Comparison of ENCODE assay signal across 2 cellular contexts in genomic region chr9:116633444-116633843, GRCh38.
TF ChIP-seq lines count a peak whose summit lies in the region.

No MANE protein-coding gene starts in this region.

TF ChIP-seq in SK-N-SH, 30 proteins besides CTCF, POLR2A, EP300 and RAD21 (continued from another document):
- TF ChIP-seq MAX (IDR thresholded peaks at IDR 0.05; ENCODE audit: low read depth) (no peak), REST (IDR thresholded peaks at IDR 0.05; ENCODE audit: low read depth, low read length) (no peak), JUND (IDR thresholded peaks at IDR 0.05) (no peak), FOXM1 (IDR thresholded peaks at IDR 0.05; ENCODE audit: low read depth) (no peak), YY1 (IDR thresholded peaks at IDR 0.05; ENCODE audit: low read depth) (no peak), FOXJ3 (CRISPR knock-in tag; IDR thresholded peaks at IDR 0.05) (no peak), PBX3 (IDR thresholded peaks at IDR 0.05) (no peak), RXRA (IDR thresholded peaks at IDR 0.05; ENCODE audit: borderline replicate concordance, low read depth) (no peak), SIN3A (IDR thresholded peaks at IDR 0.05; ENCODE audit: borderline replicate concordance, low read depth, low read length) (no peak), POLR2AphosphoS5 (IDR thresholded peaks at IDR 0.05; ENCODE audit: low read depth, low read length) (no peak), MEF2A (IDR thresholded peaks at IDR 0.05; ENCODE audit: borderline replicate concordance, low read depth) (no peak), NRF1 (IDR thresholded peaks at IDR 0.05; ENCODE audit: low read depth, low read length) (no peak), RCOR1 (IDR thresholded peaks at IDR 0.05; ENCODE audit: low read length) (no peak)

TF ChIP-seq in SK-N-SH treated with all-trans-retinoic acid at 6 μM for 48 hours, 23 proteins besides CTCF, POLR2A, EP300 and RAD21 (continued from another document):
- TF ChIP-seq CREB5 (CRISPR knock-in tag; IDR thresholded peaks at IDR 0.05; ENCODE audit: low read depth) (no peak), ESRRG (CRISPR knock-in tag; IDR thresholded peaks at IDR 0.05) (no peak), ZFP30 (CRISPR knock-in tag; IDR thresholded peaks at IDR 0.05) (no peak), GLIS3 (CRISPR knock-in tag; IDR thresholded peaks at IDR 0.05) (no peak), PPARA (CRISPR knock-in tag; IDR thresholded peaks at IDR 0.05; ENCODE audit: borderline replicate concordance) (no peak), POU6F1 (CRISPR knock-in tag; IDR thresholded peaks at IDR 0.05; ENCODE audit: borderline replicate concordance, low read depth) (no peak), ARNTL (CRISPR knock-in tag; IDR thresholded peaks at IDR 0.05; ENCODE audit: borderline replicate concordance, low read depth) (no peak), TSHZ2 (CRISPR knock-in tag; IDR thresholded peaks at IDR 0.05) (no peak), OSR1 (CRISPR knock-in tag; IDR thresholded peaks at IDR 0.05) (no peak), ISL1 (CRISPR knock-in tag; IDR thresholded peaks at IDR 0.05) (no peak), ZNF565 (CRISPR knock-in tag; conservative IDR thresholded peaks at IDR 0.05; ENCODE audit: low read depth) (no peak), CSRNP3 (CRISPR knock-in tag; IDR thresholded peaks at IDR 0.05) (no peak), ZNF8 (CRISPR knock-in tag; IDR thresholded peaks at IDR 0.05) (no peak)
